Comparison of ENCODE assay signal across 30 cellular contexts in genomic region chr20:25289886-25290597, GRCh38. TPM values are rescaled to one million over a fixed set of nuclear protein-coding genes. Genes with fewer than 3 reads are reported as not detected.
DNase-seq lines count a peak whose midpoint lies in the region; ATAC-seq and TF ChIP-seq lines count a peak whose summit lies in the region.
"Had no signal": no experiment of that assay in that cellular context is flagged by ENCODE, and none has a peak within 500 bp of the region (broad histone marks: within the 10 kb centered on the region; RNA-seq: fewer than 3 reads in every experiment).

No MANE protein-coding gene starts in this region.

- TF ChIP-seq POLR2A in right lobe of liver (IDR thresholded peaks at IDR 0.05): no peak

- no peaks in the 10 kb centered on the region for H3K9me3 ChIP-seq in right lobe of liver
- H3K9me3 ChIP-seq in aorta (ENCODE audit: control insufficient read depth, low read length): no peaks in the 10 kb centered on the region
- H3K9me3 ChIP-seq: prostate gland, testis, uterus had no signal

- no peak for ATAC-seq in natural killer cell treated with Interleukin-12 subunit alpha and Interleukin-12 subunit beta and Interleukin-15 and Interleukin-18, amount 100 ng/mL, for 72 hours
- ATAC-seq in natural killer cell: no peak
- no peak for ATAC-seq in right lobe of liver
- ATAC-seq in aorta (ENCODE audit: low FRiP score): no peak
- ATAC-seq in HG02884 (IDR thresholded peaks at IDR 0.05; ENCODE audit: unreplicated experiment): no peak
- ATAC-seq: activated CD8-positive, alpha-beta T cell treated with anti-CD3 and anti-CD28 coated beads for 36 hours; esophagus mucosa; naive thymus-derived CD4-positive, alpha-beta T cell; stimulated activated memory B cell treated with anti-CD40 and anti-IgM and Interleukin-4, amounts not matched to agents 10 μg/mL and 1 μg/mL and 100 μg/mL, for 72 hours had no signal

- intact Hi-C loops in natural killer cell (cut with micrococcal nuclease) (no loop called here), right lobe of liver (cut with DNase I) (loop anchor here in 1 of 2 donors (10.0 kb wide), 2 partner anchors 65 to 155 kb away; no protein-coding TSS in a partner anchor), aorta (cut with DNase I) (loop anchor here (10.0 kb wide), 2 partner anchors 95 to 295 kb away; partner anchors contain the start of genes APMAP (in 1 of the 2) and ENTPD6 (in 1 of the 2))
- intact Hi-C loops in activated T-helper 1 cell treated with anti-CD3 and anti-CD28 coated beads, Interleukin-12 subunit alpha, Interleukin-12 subunit beta, Interleukin-2, Interleukin-4 antibody, amounts not matched to agents 30 ng/mL and 10 ng/mL and 1 ng/mL, durations not matched to agents 14 hours and 24 hours and 36 hours (cut with micrococcal nuclease): no loop called here

- TF ChIP-seq CTCF in natural killer cell (IDR thresholded peaks at IDR 0.05) (no peak), endothelial cell (IDR thresholded peaks at IDR 0.05; ENCODE audit: unreplicated experiment) (no peak), right lobe of liver (IDR thresholded peaks at IDR 0.05) (no peak)

- DNase-seq in natural killer cell treated with Interleukin-12 subunit alpha and Interleukin-12 subunit beta and Interleukin-15 and Interleukin-18, amount 100 ng/mL, for 72 hours (ENCODE audit: low spot score): peak; percentile 46
- no peak for DNase-seq in natural killer cell
- no peak for DNase-seq in endothelial cell (ENCODE audit: low spot score)
- peak in 2 of 3 donors; percentile 12 to 47 for DNase-seq in right lobe of liver
- peak; percentile 31 to 66 for DNase-seq in aorta
- no peak for DNase-seq in activated T-helper 1 cell treated with anti-CD3 and anti-CD28 coated beads, Interleukin-12 subunit alpha, Interleukin-12 subunit beta, Interleukin-2, Interleukin-4 antibody, amounts not matched to agents 30 ng/mL and 10 ng/mL and 1 ng/mL, durations not matched to agents 14 hours and 24 hours and 36 hours (ENCODE audit: low spot score)
- DNase-seq in OCI-M2 (lab: John Stamatoyannopoulos, UW; ENCODE audit: unreplicated experiment): no peak
- DNase-seq: ACHN; activated B cell treated with CpG ODN at 0.5 μM for 24 hours; activated CD8-positive, alpha-beta T cell treated with anti-CD3 and anti-CD28 coated beads for 36 hours; activated naive CD4-positive, alpha-beta T cell treated with anti-CD3 and anti-CD28 coated beads for 36 hours; activated T-cell treated with anti-CD3 and anti-CD28 coated beads, Interleukin-2, amount 50 U/mL, for 1 hour; amygdala; C1 segment of cervical spinal cord; kidney glomerular epithelial cell; mesendoderm; naive thymus-derived CD4-positive, alpha-beta T cell; NCI-H1417; NCI-H2107; NCI-H510A treated with DMSO at 0.1 percent for 48 hours; stimulated activated CD4-positive, alpha-beta T cell treated with anti-CD3 and anti-CD28 coated beads, Interleukin-2, amount 100 ng/mL, for 24 hours; T1000; testis; uterus had no signal

- WGBS in right lobe of liver (ENCODE audit: insufficient coverage, low coverage, low lambda C conversion rate, missing lambda C conversion rate): 91% methylated on average over 12 of the region's 24 CpGs
- WGBS in aorta, 2 donors: 83 to 85% methylated on average over 24 of the region's 24 CpGs

- H3K27ac ChIP-seq in right lobe of liver: no peak overlapping the region
- no peak overlapping the region for H3K27ac ChIP-seq in aorta (ENCODE audit: low read depth in 1 of 2, low read length in 2 of 2)
- H3K27ac ChIP-seq: skin epidermis, testis, uterus had no signal

- H3K36me3 Mint-ChIP-seq in natural killer cell treated with Interleukin-12 subunit alpha and Interleukin-12 subunit beta and Interleukin-15 and Interleukin-18, amount 100 ng/mL, for 72 hours: peaks cover 10% of the 10 kb centered on the region
- H3K36me3 Mint-ChIP-seq in natural killer cell: peaks cover 12% of the 10 kb centered on the region
- H3K36me3 Mint-ChIP-seq in endothelial cell (ENCODE audit: low read depth, unreplicated experiment): peaks cover 48% of the 10 kb centered on the region
- H3K36me3 Mint-ChIP-seq in activated T-helper 1 cell treated with anti-CD3 and anti-CD28 coated beads, Interleukin-12 subunit alpha, Interleukin-12 subunit beta, Interleukin-2, Interleukin-4 antibody, amounts not matched to agents 30 ng/mL and 10 ng/mL and 1 ng/mL, durations not matched to agents 14 hours and 24 hours and 36 hours (ENCODE audit: low read depth): peaks cover 10% of the 10 kb centered on the region

- H3K27me3 Mint-ChIP-seq in natural killer cell treated with Interleukin-12 subunit alpha and Interleukin-12 subunit beta and Interleukin-15 and Interleukin-18, amount 100 ng/mL, for 72 hours: no peaks in the 10 kb centered on the region
- H3K27me3 Mint-ChIP-seq in natural killer cell (ENCODE audit: low read depth in 2 of 2) (no peaks in the 10 kb centered on the region), endothelial cell (ENCODE audit: unreplicated experiment) (peaks cover 4% of the 10 kb centered on the region)
- no peaks in the 10 kb centered on the region for H3K27me3 Mint-ChIP-seq in activated T-helper 1 cell treated with anti-CD3 and anti-CD28 coated beads, Interleukin-12 subunit alpha, Interleukin-12 subunit beta, Interleukin-2, Interleukin-4 antibody, amounts not matched to agents 30 ng/mL and 10 ng/mL and 1 ng/mL, durations not matched to agents 14 hours and 24 hours and 36 hours (ENCODE audit: insufficient read depth)
- H3K27me3 Mint-ChIP-seq: activated B cell treated with CpG ODN at 0.5 μM for 24 hours; activated CD8-positive, alpha-beta T cell treated with anti-CD3 and anti-CD28 coated beads for 36 hours; central memory CD8-positive, alpha-beta T cell; naive thymus-derived CD4-positive, alpha-beta T cell; stimulated activated memory B cell treated with anti-CD40 and anti-IgM and Interleukin-4, amounts not matched to agents 10 μg/mL and 1 μg/mL and 100 μg/mL, for 72 hours had no signal

- no peaks in the 10 kb centered on the region for H3K4me1 ChIP-seq in right lobe of liver
- no peaks in the 10 kb centered on the region for H3K4me1 ChIP-seq in aorta (ENCODE audit: control insufficient read depth in 1 of 2, insufficient read depth in 2 of 2, low read length in 2 of 2)
- H3K4me1 ChIP-seq: uterus had no signal

- no peak overlapping the region for H3K4me3 Mint-ChIP-seq in natural killer cell treated with Interleukin-12 subunit alpha and Interleukin-12 subunit beta and Interleukin-15 and Interleukin-18, amount 100 ng/mL, for 72 hours
- H3K4me3 Mint-ChIP-seq in natural killer cell (no peak overlapping the region), endothelial cell (ENCODE audit: unreplicated experiment) (peak overlapping the region; percentile 14)
- no peak overlapping the region for H3K4me3 Mint-ChIP-seq in activated T-helper 1 cell treated with anti-CD3 and anti-CD28 coated beads, Interleukin-12 subunit alpha, Interleukin-12 subunit beta, Interleukin-2, Interleukin-4 antibody, amounts not matched to agents 30 ng/mL and 10 ng/mL and 1 ng/mL, durations not matched to agents 14 hours and 24 hours and 36 hours
- H3K4me3 Mint-ChIP-seq: activated B cell treated with CpG ODN at 0.5 μM for 24 hours; activated CD8-positive, alpha-beta T cell treated with anti-CD3 and anti-CD28 coated beads for 36 hours; activated naive CD4-positive, alpha-beta T cell treated with anti-CD3 and anti-CD28 coated beads for 36 hours; central memory CD8-positive, alpha-beta T cell; naive thymus-derived CD4-positive, alpha-beta T cell; stimulated activated memory B cell treated with anti-CD40 and anti-IgM and Interleukin-4, amounts not matched to agents 10 μg/mL and 1 μg/mL and 100 μg/mL, for 72 hours had no signal

- no peaks in the 10 kb centered on the region for H3K9me3 Mint-ChIP-seq in natural killer cell treated with Interleukin-12 subunit alpha and Interleukin-12 subunit beta and Interleukin-15 and Interleukin-18, amount 100 ng/mL, for 72 hours
- H3K9me3 Mint-ChIP-seq in natural killer cell (no peaks in the 10 kb centered on the region), endothelial cell (ENCODE audit: unreplicated experiment) (no peaks in the 10 kb centered on the region)
- H3K9me3 Mint-ChIP-seq in activated T-helper 1 cell treated with anti-CD3 and anti-CD28 coated beads, Interleukin-12 subunit alpha, Interleukin-12 subunit beta, Interleukin-2, Interleukin-4 antibody, amounts not matched to agents 30 ng/mL and 10 ng/mL and 1 ng/mL, durations not matched to agents 14 hours and 24 hours and 36 hours: no peaks in the 10 kb centered on the region
- H3K9me3 Mint-ChIP-seq: activated B cell treated with CpG ODN at 0.5 μM for 24 hours; activated CD8-positive, alpha-beta T cell treated with anti-CD3 and anti-CD28 coated beads for 36 hours; activated naive CD4-positive, alpha-beta T cell treated with anti-CD3 and anti-CD28 coated beads for 36 hours; central memory CD8-positive, alpha-beta T cell; stimulated activated memory B cell treated with anti-CD40 and anti-IgM and Interleukin-4, amounts not matched to agents 10 μg/mL and 1 μg/mL and 100 μg/mL, for 72 hours had no signal

- H3K4me3 ChIP-seq in right lobe of liver (no peak overlapping the region), aorta (ENCODE audit: low read length in 2 of 2) (no peak overlapping the region)
- H3K4me3 ChIP-seq: prostate gland, skin epidermis, testis, uterus had no signal

- peak overlapping the region in 1 of 2 donors; percentile 41 for H3K27ac Mint-ChIP-seq in natural killer cell treated with Interleukin-12 subunit alpha and Interleukin-12 subunit beta and Interleukin-15 and Interleukin-18, amount 100 ng/mL, for 72 hours
- no peak overlapping the region for H3K27ac Mint-ChIP-seq in natural killer cell
- H3K27ac Mint-ChIP-seq in endothelial cell (ENCODE audit: unreplicated experiment): no peak overlapping the region
- H3K27ac Mint-ChIP-seq in activated T-helper 1 cell treated with anti-CD3 and anti-CD28 coated beads, Interleukin-12 subunit alpha, Interleukin-12 subunit beta, Interleukin-2, Interleukin-4 antibody, amounts not matched to agents 30 ng/mL and 10 ng/mL and 1 ng/mL, durations not matched to agents 14 hours and 24 hours and 36 hours: no peak overlapping the region
- H3K27ac Mint-ChIP-seq: activated B cell treated with CpG ODN at 0.5 μM for 24 hours; activated CD8-positive, alpha-beta T cell treated with anti-CD3 and anti-CD28 coated beads for 36 hours had no signal

- no peaks in the 10 kb centered on the region for H3K27me3 ChIP-seq in right lobe of liver
- H3K27me3 ChIP-seq in aorta (ENCODE audit: control insufficient read depth in 1 of 2, insufficient read depth in 2 of 2, low read length in 1 of 2): no peaks in the 10 kb centered on the region
- H3K27me3 ChIP-seq: testis, uterus had no signal

- H3K4me1 Mint-ChIP-seq in natural killer cell treated with Interleukin-12 subunit alpha and Interleukin-12 subunit beta and Interleukin-15 and Interleukin-18, amount 100 ng/mL, for 72 hours (ENCODE audit: low read depth in 2 of 2): peaks cover 0 to 5% of the 10 kb centered on the region in 2 donors
- H3K4me1 Mint-ChIP-seq in natural killer cell (no peaks in the 10 kb centered on the region), endothelial cell (ENCODE audit: unreplicated experiment) (no peaks in the 10 kb centered on the region)
- no peaks in the 10 kb centered on the region for H3K4me1 Mint-ChIP-seq in activated T-helper 1 cell treated with anti-CD3 and anti-CD28 coated beads, Interleukin-12 subunit alpha, Interleukin-12 subunit beta, Interleukin-2, Interleukin-4 antibody, amounts not matched to agents 30 ng/mL and 10 ng/mL and 1 ng/mL, durations not matched to agents 14 hours and 24 hours and 36 hours (ENCODE audit: low read depth)

- H3K36me3 ChIP-seq in right lobe of liver (peaks cover 0 to 4% (median 0%) of the 10 kb centered on the region in 4 donors), aorta (ENCODE audit: control insufficient read depth in 1 of 2, insufficient read depth in 2 of 2, low read length in 1 of 2) (peaks cover 0 to 17% of the 10 kb centered on the region in 2 donors)
- H3K36me3 ChIP-seq: uterus had no signal

RNA-seq across cellular contexts. Expression of gene PYGB, which starts 42.2 kb away (rescaled TPM):
- 10 to 100 TPM; 35.9 to 40.4 TPM for total RNA-seq in natural killer cell treated with Interleukin-12 subunit alpha and Interleukin-12 subunit beta and Interleukin-15 and Interleukin-18, amount 100 ng/mL, for 72 hours
- total RNA-seq in natural killer cell (10 to 100 TPM; 39.4 to 55.4 (median 47.0) TPM), endothelial cell (ENCODE audit: unreplicated experiment) (57.9 TPM), right lobe of liver (10 to 100 TPM in 3 of 6 experiments, 1 to 10 TPM in 3; 6.6 to 27.4 (median 13.2) TPM), aorta (10 to 100 TPM; 92.8 to 95.2 TPM)
- 100 to 1,000 TPM in 1 of 2 donors, 10 to 100 TPM in 1; 37.9 to 143 TPM for polyA plus RNA-seq in aorta
- total RNA-seq in activated T-helper 1 cell treated with anti-CD3 and anti-CD28 coated beads, Interleukin-12 subunit alpha, Interleukin-12 subunit beta, Interleukin-2, Interleukin-4 antibody, amounts not matched to agents 30 ng/mL and 10 ng/mL and 1 ng/mL, durations not matched to agents 14 hours and 24 hours and 36 hours: 36.8 and 38.5 TPM in 2 replicates

Comparison
In these comparisons a context has a peak if more than half of its experiments do, and no peak if none do; other contexts are left out.
1. DNase-seq: peak in natural killer cell treated with Interleukin-12 subunit alpha and Interleukin-12 subunit beta and Interleukin-15 and Interleukin-18, amount 100 ng/mL, for 72 hours (single experiment), right lobe of liver (2 of 3) and aorta (2 of 2); none in natural killer cell (single experiment), endothelial cell (single experiment), activated T-helper 1 cell treated with anti-CD3 and anti-CD28 coated beads, Interleukin-12 subunit alpha, Interleukin-12 subunit beta, Interleukin-2, Interleukin-4 antibody, amounts not matched to agents 30 ng/mL and 10 ng/mL and 1 ng/mL, durations not matched to agents 14 hours and 24 hours and 36 hours (single experiment) and OCI-M2 (single experiment).
2. intact Hi-C loops: an anchor here in aorta (10.0 kb wide); none called in natural killer cell and activated T-helper 1 cell treated with anti-CD3 and anti-CD28 coated beads, Interleukin-12 subunit alpha, Interleukin-12 subunit beta, Interleukin-2, Interleukin-4 antibody, amounts not matched to agents 30 ng/mL and 10 ng/mL and 1 ng/mL, durations not matched to agents 14 hours and 24 hours and 36 hours.